ENCODE assay signal across 25 cellular contexts in the genomic region with DNA sequence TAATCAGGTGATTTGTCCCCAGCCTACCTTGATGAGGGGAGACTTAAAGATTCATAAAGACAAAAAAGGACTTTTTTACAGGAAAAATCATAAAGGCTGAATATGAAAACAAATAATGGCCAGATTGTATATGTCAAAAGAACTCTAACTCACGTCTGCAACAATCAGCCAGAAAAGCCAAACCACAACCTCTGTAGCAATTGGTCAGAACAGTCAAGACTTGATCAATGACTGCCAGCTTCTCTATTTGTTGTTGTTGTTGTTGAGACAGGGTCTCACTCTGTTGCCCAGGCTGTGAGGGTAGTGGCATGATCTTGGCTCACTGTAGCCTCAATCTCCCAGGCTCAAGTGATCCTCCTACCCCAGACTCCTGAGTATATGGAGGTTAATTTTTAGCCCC. TPM values are rescaled to one million over a fixed set of nuclear protein-coding genes. Genes with fewer than 3 reads are reported as not detected.
DNase-seq lines count a peak whose midpoint lies in the region; ATAC-seq and TF ChIP-seq lines count a peak whose summit lies in the region.
"Had no signal": no experiment of that assay in that cellular context is flagged by ENCODE, and none has a peak within 500 bp of the region (broad histone marks: within the 10 kb centered on the region; RNA-seq: fewer than 3 reads in every experiment).

No MANE protein-coding gene starts in this region.

- CTCF ChIA-PET in A673 (lab: Charles Lee), result no interaction called here

- no peak overlapping the region for H3K4me3 ChIP-seq in A673 (ENCODE audit: low read depth, low read length, poor library complexity, severe bottlenecking)
- H3K4me3 ChIP-seq: lower lobe of right lung, neural progenitor cell, spleen, testis had no signal

- no peak for TF ChIP-seq CTCF in A673 (conservative IDR thresholded peaks at IDR 0.05; ENCODE audit: low read depth, low read length)

- H3K4me1 Mint-ChIP-seq in natural killer cell treated with Interleukin-12 subunit alpha and Interleukin-12 subunit beta and Interleukin-15 and Interleukin-18, amount 100 ng/mL, for 72 hours (ENCODE audit: low read depth in 2 of 2), result no peaks in the 10 kb centered on the region
- H3K4me1 Mint-ChIP-seq: activated CD4-positive, alpha-beta T cell treated with anti-CD3 and anti-CD28 coated beads for 36 hours; brain; neural progenitor cell had no signal

- no peak overlapping the region for H3K27ac ChIP-seq in A673 (ENCODE audit: low read depth, low read length, poor library complexity, severe bottlenecking)
- H3K27ac ChIP-seq: C4-2B, lower lobe of right lung, neural progenitor cell, spleen, testis had no signal

- H3K36me3 ChIP-seq in A673 (ENCODE audit: insufficient read depth, low read length, poor library complexity, severe bottlenecking), result no peaks in the 10 kb centered on the region
- H3K36me3 ChIP-seq: lower lobe of right lung, neural progenitor cell, spleen had no signal

- H3K9me3 ChIP-seq in A673 (ENCODE audit: low read depth, low read length, poor library complexity, severe bottlenecking), result no peaks in the 10 kb centered on the region
- H3K9me3 ChIP-seq: lower lobe of right lung, testis had no signal

- no peaks in the 10 kb centered on the region for H3K4me1 ChIP-seq in A673 (ENCODE audit: insufficient read depth, low read length, poor library complexity, severe bottlenecking)
- H3K4me1 ChIP-seq: lower lobe of right lung, neural progenitor cell, spleen, testis had no signal

- peak; percentile 37 for ATAC-seq in GM19035 (IDR thresholded peaks at IDR 0.05; ENCODE audit: unreplicated experiment)
- peak; percentile 27 for ATAC-seq in GM21528 (IDR thresholded peaks at IDR 0.05; ENCODE audit: low FRiP score, unreplicated experiment)
- ATAC-seq in HG03139 (IDR thresholded peaks at IDR 0.05; ENCODE audit: unreplicated experiment), result peak; percentile 25
- no peak for ATAC-seq in natural killer cell treated with Interleukin-12 subunit alpha and Interleukin-12 subunit beta and Interleukin-15 and Interleukin-18, amount 100 ng/mL, for 72 hours
- ATAC-seq in GM18867 (IDR thresholded peaks at IDR 0.05; ENCODE audit: unreplicated experiment), result no peak
- ATAC-seq: activated CD4-positive, alpha-beta T cell treated with anti-CD3 and anti-CD28 coated beads for 36 hours; activated T-cell treated with anti-CD3 and anti-CD28 coated beads, Interleukin-2, amount 50 U/mL, for 4 hours; HCT116; right cardiac atrium had no signal

- H3K27me3 ChIP-seq in A673 (replicated peaks; ENCODE audit: insufficient read depth, low read depth, low read length, poor library complexity), result no peaks in the 10 kb centered on the region
- H3K27me3 ChIP-seq: spleen, testis had no signal

- BruUV-seq in A673 (replicated peaks; lab: Mats Ljungman, UMichigan), result no TSS peak

- H3K27me3 Mint-ChIP-seq in natural killer cell treated with Interleukin-12 subunit alpha and Interleukin-12 subunit beta and Interleukin-15 and Interleukin-18, amount 100 ng/mL, for 72 hours, result peaks cover 17 to 19% of the 10 kb centered on the region in 2 donors

- intact Hi-C loops in A673 (cut with micrococcal nuclease; ENCODE audit: unreplicated experiment), result no loop called here

- POLR2A ChIA-PET in A673 (lab: Charles Lee; ENCODE audit: low non-redundant PET), result no interaction called here

- H3K27ac Mint-ChIP-seq in natural killer cell treated with Interleukin-12 subunit alpha and Interleukin-12 subunit beta and Interleukin-15 and Interleukin-18, amount 100 ng/mL, for 72 hours, result no peak overlapping the region
- H3K27ac Mint-ChIP-seq: activated CD4-positive, alpha-beta T cell treated with anti-CD3 and anti-CD28 coated beads for 36 hours; brain; neural progenitor cell; stimulated activated naive B cell treated with anti-CD40 and anti-IgM and Interleukin-4, amounts not matched to agents 10 μg/mL and 1 μg/mL and 100 μg/mL, for 72 hours; T-helper 1 cell treated with Interleukin-12 subunit alpha and Interleukin-12 subunit beta and Interleukin-4 antibody, amounts not matched to agents 30 μg/mL and 1 μg/mL, for 36 hours had no signal

- no peak overlapping the region for H3K4me3 Mint-ChIP-seq in natural killer cell treated with Interleukin-12 subunit alpha and Interleukin-12 subunit beta and Interleukin-15 and Interleukin-18, amount 100 ng/mL, for 72 hours
- H3K4me3 Mint-ChIP-seq: activated CD4-positive, alpha-beta T cell treated with anti-CD3 and anti-CD28 coated beads for 36 hours; activated T-cell treated with anti-CD3 and anti-CD28 coated beads, Interleukin-2, amount 50 U/mL, for 4 hours; neural progenitor cell; stimulated activated naive B cell treated with anti-CD40 and anti-IgM and Interleukin-4, amounts not matched to agents 10 μg/mL and 1 μg/mL and 100 μg/mL, for 72 hours; T-helper 1 cell treated with Interleukin-12 subunit alpha and Interleukin-12 subunit beta and Interleukin-4 antibody, amounts not matched to agents 30 μg/mL and 1 μg/mL, for 36 hours had no signal

- peaks cover 4% of the 10 kb centered on the region for H3K9me3 Mint-ChIP-seq in natural killer cell treated with Interleukin-12 subunit alpha and Interleukin-12 subunit beta and Interleukin-15 and Interleukin-18, amount 100 ng/mL, for 72 hours
- H3K9me3 Mint-ChIP-seq: T-helper 1 cell treated with Interleukin-12 subunit alpha and Interleukin-12 subunit beta and Interleukin-4 antibody, amounts not matched to agents 30 μg/mL and 1 μg/mL, for 36 hours had no signal

- no peak for DNase-seq in natural killer cell treated with Interleukin-12 subunit alpha and Interleukin-12 subunit beta and Interleukin-15 and Interleukin-18, amount 100 ng/mL, for 72 hours (ENCODE audit: low spot score)
- DNase-seq in A673 (ENCODE audit: low spot score), result no peak
- no peak for DNase-seq in NCI-H748 (lab: John Stamatoyannopoulos, UW; ENCODE audit: unreplicated experiment)
- DNase-seq: activated CD4-positive, alpha-beta T cell treated with anti-CD3 and anti-CD28 coated beads for 36 hours; activated T-cell treated with anti-CD3 and anti-CD28 coated beads, Interleukin-2, amount 50 U/mL, for 4 hours; kidney; lower lobe of right lung; NCI-H2029; NCI-H526 treated with DMSO at 0.1 percent for 48 hours; spleen; stimulated activated CD4-positive, alpha-beta T cell treated with anti-CD3 and anti-CD28 coated beads, Interleukin-4, amount 100 ng/mL, for 24 hours; stimulated activated naive B cell treated with anti-CD40 and anti-IgM and Interleukin-4, amounts not matched to agents 10 μg/mL and 1 μg/mL and 100 μg/mL, for 72 hours; testis had no signal

- no peaks in the 10 kb centered on the region for H3K36me3 Mint-ChIP-seq in natural killer cell treated with Interleukin-12 subunit alpha and Interleukin-12 subunit beta and Interleukin-15 and Interleukin-18, amount 100 ng/mL, for 72 hours
- H3K36me3 Mint-ChIP-seq: brain, neural progenitor cell had no signal

RNA-seq across cellular contexts. Expression of a gene that starts 35.9 kb away (rescaled TPM):
- total RNA-seq in natural killer cell treated with Interleukin-12 subunit alpha and Interleukin-12 subunit beta and Interleukin-15 and Interleukin-18, amount 100 ng/mL, for 72 hours, result 10 to 100 TPM; 45.0 to 63.1 TPM
- 136 and 144 TPM in 2 replicates for total RNA-seq in A673 (2021)

RNA-seq across cellular contexts. Expression of a gene that starts 42.7 kb away (rescaled TPM):
- not detected for total RNA-seq in natural killer cell treated with Interleukin-12 subunit alpha and Interleukin-12 subunit beta and Interleukin-15 and Interleukin-18, amount 100 ng/mL, for 72 hours
- not detected in 2 replicates for total RNA-seq in A673 (2021)
- total RNA-seq: activated CD4-positive, alpha-beta T cell treated with anti-CD3 and anti-CD28 coated beads for 36 hours; activated CD8-positive, alpha-beta memory T cell treated with anti-CD3 and anti-CD28 coated beads for 36 hours; activated T-cell treated with anti-CD3 and anti-CD28 coated beads, Interleukin-2, amount 50 U/mL, for 4 hours; right cardiac atrium; RPMI7951; spleen had no signal

Comparison
In these comparisons a context has a peak if more than half of its experiments do, and no peak if none do; other contexts are left out.
1. ATAC-seq: peak in GM19035 (single experiment), GM21528 (single experiment) and HG03139 (single experiment); none in natural killer cell treated with Interleukin-12 subunit alpha and Interleukin-12 subunit beta and Interleukin-15 and Interleukin-18, amount 100 ng/mL, for 72 hours (0 of 2) and GM18867 (single experiment).